ENCODE assay signal across 11 cellular contexts in the genomic region with DNA sequence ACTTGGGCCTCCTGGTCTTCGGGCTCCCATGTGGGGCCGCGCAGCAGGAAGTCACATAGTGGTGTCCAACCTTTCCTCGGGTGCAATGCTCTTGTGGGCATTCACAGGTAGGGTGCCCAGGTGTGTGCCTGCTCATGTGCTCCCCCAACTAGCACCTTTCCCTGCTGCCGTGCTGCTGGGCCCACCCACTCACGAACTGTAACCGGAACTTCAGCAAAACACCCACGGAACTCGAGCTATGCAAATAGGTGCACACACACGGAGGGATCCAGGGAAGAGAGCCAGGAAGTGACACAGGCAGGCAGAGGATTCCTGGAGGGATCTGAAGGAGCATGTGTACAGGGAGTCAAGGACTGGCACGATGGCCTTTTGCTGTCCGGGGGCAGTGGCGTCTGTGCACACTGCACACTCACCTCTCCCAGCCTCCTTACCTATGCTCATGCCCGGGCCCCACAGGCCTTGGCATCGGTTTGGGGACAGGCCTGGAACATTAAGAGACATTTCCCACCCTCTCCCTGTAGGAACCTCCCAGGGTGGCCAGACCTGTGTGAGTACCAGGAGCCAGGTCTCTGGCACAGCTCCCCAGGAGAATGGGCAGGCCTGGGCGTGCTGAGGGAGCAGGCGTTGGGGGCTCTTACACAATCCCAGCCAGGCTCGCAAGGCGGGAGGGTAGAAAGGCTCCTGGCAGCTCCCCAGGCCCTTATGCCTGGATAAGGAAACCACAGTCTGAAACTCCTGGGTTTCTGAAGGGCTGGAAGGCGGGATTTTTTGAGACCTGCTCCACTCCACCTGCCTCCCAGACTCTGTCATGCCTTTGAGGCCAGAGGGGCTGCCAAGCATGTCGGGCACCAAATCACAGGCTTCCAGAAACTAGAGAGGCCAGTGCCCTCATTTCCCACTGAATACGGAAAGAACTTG. TPM values are rescaled to one million over a fixed set of nuclear protein-coding genes. Genes with fewer than 3 reads are reported as not detected.
DNase-seq lines count a peak whose midpoint lies in the region; ATAC-seq and TF ChIP-seq lines count a peak whose summit lies in the region.
"Had no signal": no experiment of that assay in that cellular context is flagged by ENCODE, and none has a peak within 500 bp of the region (broad histone marks: within the 10 kb centered on the region; RNA-seq: fewer than 3 reads in every experiment).

No MANE protein-coding gene starts in this region.

- peak; percentile 65 for DNase-seq in GM23248
- DNase-seq in NCI-H510A (lab: John Stamatoyannopoulos, UW), result peak; percentile 84
- DNase-seq in esophagus squamous epithelium (lab: John Stamatoyannopoulos, UW), result no peak
- DNase-seq in omental fat pad (ENCODE audit: low spot score), result no peak
- DNase-seq in cerebellar nuclear complex (lab: John Stamatoyannopoulos, UW), result no peak
- DNase-seq in tibial artery, result no peak
- DNase-seq in activated CD4-positive, alpha-beta memory T cell treated with anti-CD3 and anti-CD28 coated beads for 36 hours, result no peak
- DNase-seq: activated CD4-positive, alpha-beta T cell treated with anti-CD3 and anti-CD28 coated beads, Interleukin-2, amount 10 ng/mL, durations not matched to agents 24 days and 14 days; effector CD4-positive, alpha-beta T cell; NCI-H1436 had no signal

- peaks cover 12% of the 10 kb centered on the region for H3F3A ChIP-seq in GM23248 (ENCODE audit: insufficient read depth)

- no peaks in the 10 kb centered on the region for H3K36me3 ChIP-seq in GM23248 (ENCODE audit: low read depth)
- H3K36me3 ChIP-seq in esophagus squamous epithelium, result no peaks in the 10 kb centered on the region
- H3K36me3 ChIP-seq in tibial artery, result no peaks in the 10 kb centered on the region

- 62 to 65% methylated on average over 22 of the region's 22 CpGs for WGBS in GM23248 (ENCODE audit: low coverage in 1 of 2, low lambda C conversion rate in 2 of 2, missing lambda C conversion rate in 2 of 2), 2 experiments
- 38 to 59% methylated on average over 11 of the region's 22 CpGs for WGBS in esophagus squamous epithelium, 2 donors

- no peak overlapping the region for H2AFZ ChIP-seq in GM23248

- H3K4me1 ChIP-seq in GM23248 (ENCODE audit: insufficient read depth), result peaks cover 10% of the 10 kb centered on the region
- H3K4me1 ChIP-seq in esophagus squamous epithelium, result peaks cover 21 to 60% (median 28%) of the 10 kb centered on the region in 3 donors
- H3K4me1 ChIP-seq in tibial artery, result peaks cover 0 to 30% (median 13%) of the 10 kb centered on the region in 4 donors

- H4K20me1 ChIP-seq in GM23248 (ENCODE audit: insufficient read depth), result no peaks in the 10 kb centered on the region

- peaks cover 14% of the 10 kb centered on the region for H3K4me1 Mint-ChIP-seq in activated CD4-positive, alpha-beta memory T cell treated with anti-CD3 and anti-CD28 coated beads for 36 hours (ENCODE audit: low read depth)

- H3K4me3 Mint-ChIP-seq in activated CD4-positive, alpha-beta memory T cell treated with anti-CD3 and anti-CD28 coated beads for 36 hours, result no peak overlapping the region
- H3K4me3 Mint-ChIP-seq: activated CD4-positive, alpha-beta T cell treated with anti-CD3 and anti-CD28 coated beads, Interleukin-2, amount 10 ng/mL, durations not matched to agents 24 days and 14 days had no signal

- no peaks in the 10 kb centered on the region for H3K27me3 Mint-ChIP-seq in activated CD4-positive, alpha-beta memory T cell treated with anti-CD3 and anti-CD28 coated beads for 36 hours

- H3K27me3 ChIP-seq in GM23248 (replicated peaks; ENCODE audit: insufficient read depth) (no peaks in the 10 kb centered on the region), esophagus squamous epithelium (no peaks in the 10 kb centered on the region), tibial artery (no peaks in the 10 kb centered on the region)

- H3K36me3 Mint-ChIP-seq in activated CD4-positive, alpha-beta memory T cell treated with anti-CD3 and anti-CD28 coated beads for 36 hours, result peaks cover 9% of the 10 kb centered on the region

- peaks cover 5% of the 10 kb centered on the region; the same call in 1 of the 2 replicates for H3K79me2 ChIP-seq in GM23248 (ENCODE audit: insufficient read depth)

- H3K27ac Mint-ChIP-seq in activated CD4-positive, alpha-beta memory T cell treated with anti-CD3 and anti-CD28 coated beads for 36 hours, result no peak overlapping the region
- H3K27ac Mint-ChIP-seq: activated CD4-positive, alpha-beta T cell treated with anti-CD3 and anti-CD28 coated beads, Interleukin-2, amount 10 ng/mL, durations not matched to agents 24 days and 14 days had no signal

- CTCF ChIA-PET in activated CD4-positive, alpha-beta memory T cell treated with anti-CD3 and anti-CD28 coated beads for 36 hours (lab: Charles Lee), result interaction anchor here (0.7 to 8.9 kb wide), 4 partner anchors 13 to 53 kb away, joined by 3 to 106 read pairs (median 20); no protein-coding TSS in a partner anchor

- in situ Hi-C loops in GM23248 (cut with MboI), result no loop called here

- POLR2A ChIA-PET in activated CD4-positive, alpha-beta memory T cell treated with anti-CD3 and anti-CD28 coated beads for 36 hours (lab: Charles Lee), result interaction anchor here (0.6 kb wide), 1 partner anchor 28 kb away, joined by 3 read pairs; no protein-coding TSS in a partner anchor

- intact Hi-C loops in esophagus squamous epithelium (cut with DNase I), result no loop called here
- intact Hi-C loops in tibial artery (cut with DNase I; ENCODE audit: low total_unique reads), result loop anchor here (2.0 kb wide), 1 partner anchor 17 kb away; no protein-coding TSS in a partner anchor
- intact Hi-C loops in activated CD4-positive, alpha-beta memory T cell treated with anti-CD3 and anti-CD28 coated beads for 36 hours (cut with micrococcal nuclease), result no loop called here

- no peak overlapping the region for H3K4me2 ChIP-seq in GM23248 (ENCODE audit: unreplicated experiment)

- no peaks in the 10 kb centered on the region for H3K9me3 Mint-ChIP-seq in activated CD4-positive, alpha-beta memory T cell treated with anti-CD3 and anti-CD28 coated beads for 36 hours
- H3K9me3 Mint-ChIP-seq: activated CD4-positive, alpha-beta T cell treated with anti-CD3 and anti-CD28 coated beads, Interleukin-2, amount 10 ng/mL, durations not matched to agents 24 days and 14 days had no signal

- no peaks in the 10 kb centered on the region for H3K9me3 ChIP-seq in GM23248 (ENCODE audit: low read depth)
- H3K9me3 ChIP-seq in esophagus squamous epithelium, result no peaks in the 10 kb centered on the region
- H3K9me3 ChIP-seq in tibial artery, result no peaks in the 10 kb centered on the region

- TF ChIP-seq CTCF in esophagus squamous epithelium (IDR thresholded peaks at IDR 0.05), result no peak
- no peak for TF ChIP-seq CTCF in omental fat pad (IDR thresholded peaks at IDR 0.05)
- no peak for TF ChIP-seq CTCF in tibial artery (IDR thresholded peaks at IDR 0.05)

- TF ChIP-seq POLR2A in esophagus squamous epithelium (IDR thresholded peaks at IDR 0.05), result no peak

- no peaks in the 10 kb centered on the region for H3K9me2 ChIP-seq in GM23248 (ENCODE audit: insufficient read depth)

- H3K4me3 ChIP-seq in GM23248 (no peak overlapping the region), esophagus squamous epithelium (peak overlapping the region in 1 of 4 donors; percentile 3), tibial artery (no peak overlapping the region)

- H3K27ac ChIP-seq in GM23248 (no peak overlapping the region), esophagus squamous epithelium (peak overlapping the region; percentile 72 to 84 (median 81)), tibial artery (no peak overlapping the region)

- ATAC-seq in omental fat pad (ENCODE audit: low FRiP score), result peak; percentile 71
- ATAC-seq in GM18861 (IDR thresholded peaks at IDR 0.05; ENCODE audit: unreplicated experiment), result no peak

- no peak overlapping the region for H3K9ac ChIP-seq in GM23248

RNA-seq across cellular contexts. Expression of gene PTMA, which starts 6.6 kb away (rescaled TPM):
- total RNA-seq in GM23248 (2014; rRNA removed; shearing (Covaris generic)), result 301 and 318 TPM in 2 replicates
- 570 and 594 TPM in 2 replicates for polyA plus RNA-seq in GM23248 (2016; fragmentation: Nextera tagmentation; extraction: Ambion mirVana)
- total RNA-seq in esophagus squamous epithelium (1,000 to 10,000 TPM in 2 of 4 donors, 100 to 1,000 TPM in 2; 670 to 1,121 (median 903) TPM), omental fat pad (1,000 to 10,000 TPM in 1 of 4 donors, 100 to 1,000 TPM in 3; 757 to 1,307 (median 926) TPM)
- total RNA-seq in activated CD4-positive, alpha-beta memory T cell treated with anti-CD3 and anti-CD28 coated beads for 36 hours, result 1,000 to 10,000 TPM; 1,763 to 1,778 TPM

Comparison
In these comparisons a context has a peak if more than half of its experiments do, and no peak if none do; other contexts are left out.
1. DNase-seq: peak in GM23248 (single experiment) and NCI-H510A (single experiment); none in esophagus squamous epithelium (single experiment), omental fat pad (single experiment), cerebellar nuclear complex (0 of 2), tibial artery (0 of 2) and activated CD4-positive, alpha-beta memory T cell treated with anti-CD3 and anti-CD28 coated beads for 36 hours (single experiment).
2. H3K27ac ChIP-seq: peak in esophagus squamous epithelium (4 of 4); none in GM23248 (single experiment) and tibial artery (0 of 2).